9 cellular contexts compared by ENCODE assay signal in genomic region chr1:152870831-152871730, GRCh38. TPM values are rescaled to one million over a fixed set of nuclear protein-coding genes. Genes with fewer than 3 reads are reported as not detected.
DNase-seq lines count a peak whose midpoint lies in the region; ATAC-seq lines count a peak whose summit lies in the region.
"Had no signal": no experiment of that assay in that cellular context is flagged by ENCODE, and none has a peak within 500 bp of the region (broad histone marks: within the 10 kb centered on the region; RNA-seq: fewer than 3 reads in every experiment).

No MANE protein-coding gene starts in this region.

- no peaks in the 10 kb centered on the region for H3K36me3 Mint-ChIP-seq in activated naive CD4-positive, alpha-beta T cell treated with anti-CD3 and anti-CD28 coated beads for 36 hours (ENCODE audit: low read depth)
- no peaks in the 10 kb centered on the region for H3K36me3 Mint-ChIP-seq in activated naive CD4-positive, alpha-beta T cell treated with anti-CD3 and anti-CD28 coated beads, Interleukin-2, amount 10 ng/mL, durations not matched to agents 7 days and 5 days
- no peaks in the 10 kb centered on the region for H3K36me3 Mint-ChIP-seq in CD8-positive, alpha-beta memory T cell

- peaks cover 3% of the 10 kb centered on the region for H3K27me3 Mint-ChIP-seq in activated naive CD4-positive, alpha-beta T cell treated with anti-CD3 and anti-CD28 coated beads for 36 hours (ENCODE audit: low read depth)
- no peaks in the 10 kb centered on the region for H3K27me3 Mint-ChIP-seq in activated naive CD4-positive, alpha-beta T cell treated with anti-CD3 and anti-CD28 coated beads, Interleukin-2, amount 10 ng/mL, durations not matched to agents 7 days and 5 days
- peaks cover 5 to 29% of the 10 kb centered on the region in 2 donors for H3K27me3 Mint-ChIP-seq in CD8-positive, alpha-beta memory T cell

- H3K27ac ChIP-seq in CD8-positive, alpha-beta memory T cell (ENCODE audit: low read depth, low read length) = no peak overlapping the region

- intact Hi-C loops in activated naive CD4-positive, alpha-beta T cell treated with anti-CD3 and anti-CD28 coated beads for 36 hours (cut with micrococcal nuclease) = no loop called here

- H3K27ac Mint-ChIP-seq in activated naive CD4-positive, alpha-beta T cell treated with anti-CD3 and anti-CD28 coated beads for 36 hours = no peak overlapping the region
- no peak overlapping the region for H3K27ac Mint-ChIP-seq in activated naive CD4-positive, alpha-beta T cell treated with anti-CD3 and anti-CD28 coated beads, Interleukin-2, amount 10 ng/mL, durations not matched to agents 7 days and 5 days
- H3K27ac Mint-ChIP-seq in CD8-positive, alpha-beta memory T cell = no peak overlapping the region

- H3K4me3 ChIP-seq in CD8-positive, alpha-beta memory T cell (ENCODE audit: low read length) = no peak overlapping the region

- H3K9me3 ChIP-seq in CD8-positive, alpha-beta memory T cell (ENCODE audit: low read length) = no peaks in the 10 kb centered on the region

- no peak overlapping the region for H3K4me3 Mint-ChIP-seq in activated naive CD4-positive, alpha-beta T cell treated with anti-CD3 and anti-CD28 coated beads for 36 hours
- H3K4me3 Mint-ChIP-seq in activated naive CD4-positive, alpha-beta T cell treated with anti-CD3 and anti-CD28 coated beads, Interleukin-2, amount 10 ng/mL, durations not matched to agents 7 days and 5 days = no peak overlapping the region
- H3K4me3 Mint-ChIP-seq in CD8-positive, alpha-beta memory T cell = no peak overlapping the region

- no peaks in the 10 kb centered on the region for H3K4me1 Mint-ChIP-seq in activated naive CD4-positive, alpha-beta T cell treated with anti-CD3 and anti-CD28 coated beads for 36 hours (ENCODE audit: low read depth)
- H3K4me1 Mint-ChIP-seq in activated naive CD4-positive, alpha-beta T cell treated with anti-CD3 and anti-CD28 coated beads, Interleukin-2, amount 10 ng/mL, durations not matched to agents 7 days and 5 days = no peaks in the 10 kb centered on the region
- no peaks in the 10 kb centered on the region for H3K4me1 Mint-ChIP-seq in CD8-positive, alpha-beta memory T cell

- POLR2A ChIA-PET in CD8-positive, alpha-beta memory T cell (lab: Charles Lee) = no interaction called here

- CTCF ChIA-PET in activated naive CD4-positive, alpha-beta T cell treated with anti-CD3 and anti-CD28 coated beads for 36 hours (lab: Charles Lee) = interaction anchor here (0.6 to 1.6 kb wide), 11 partner anchors 8 to 419 kb away, joined by 3 to 7 read pairs (median 3); no protein-coding TSS in a partner anchor
- CTCF ChIA-PET in activated naive CD4-positive, alpha-beta T cell treated with anti-CD3 and anti-CD28 coated beads, Interleukin-2, amount 10 ng/mL, durations not matched to agents 7 days and 5 days (lab: Charles Lee) = interaction anchor here (1.0 to 2.0 kb wide), 4 partner anchors 173 to 406 kb away, joined by 3 to 5 read pairs (median 3); partner anchors contain the start of genes LCE2A and LELP1
- CTCF ChIA-PET in CD8-positive, alpha-beta memory T cell (lab: Charles Lee) = no interaction called here

- no peaks in the 10 kb centered on the region for H3K36me3 ChIP-seq in CD8-positive, alpha-beta memory T cell (ENCODE audit: insufficient read depth, low read length)

- no peaks in the 10 kb centered on the region for H3K4me1 ChIP-seq in CD8-positive, alpha-beta memory T cell (ENCODE audit: insufficient read depth, low read length)

- no peaks in the 10 kb centered on the region for H3K27me3 ChIP-seq in CD8-positive, alpha-beta memory T cell (ENCODE audit: insufficient read depth, low read length, poor library complexity, severe bottlenecking)

- ATAC-seq in esophagus mucosa (peak; percentile 73), GM18519 (IDR thresholded peaks at IDR 0.05; ENCODE audit: low FRiP score, unreplicated experiment) (no peak), GM21423 (IDR thresholded peaks at IDR 0.05; ENCODE audit: unreplicated experiment) (no peak)

- no peaks in the 10 kb centered on the region for H3K9me3 Mint-ChIP-seq in activated naive CD4-positive, alpha-beta T cell treated with anti-CD3 and anti-CD28 coated beads for 36 hours
- H3K9me3 Mint-ChIP-seq in activated naive CD4-positive, alpha-beta T cell treated with anti-CD3 and anti-CD28 coated beads, Interleukin-2, amount 10 ng/mL, durations not matched to agents 7 days and 5 days = no peaks in the 10 kb centered on the region
- H3K9me3 Mint-ChIP-seq in CD8-positive, alpha-beta memory T cell = no peaks in the 10 kb centered on the region

- peak; percentile 14 for DNase-seq in activated naive CD4-positive, alpha-beta T cell treated with anti-CD3 and anti-CD28 coated beads for 36 hours
- no peak for DNase-seq in activated naive CD4-positive, alpha-beta T cell treated with anti-CD3 and anti-CD28 coated beads, Interleukin-2, amount 10 ng/mL, durations not matched to agents 7 days and 5 days
- DNase-seq in NCI-H2107 treated with DMSO at 0.1 percent for 48 hours (lab: John Stamatoyannopoulos, UW; ENCODE audit: unreplicated experiment) = peak; percentile 21
- DNase-seq in activated CD4-positive, CD25-positive, alpha-beta regulatory T cell (lab: John Stamatoyannopoulos, UW) = no peak
- DNase-seq in CD8-positive, alpha-beta memory T cell = no peak

RNA-seq across cellular contexts. Expression of gene SMCP, which starts 7.0 kb away (rescaled TPM):
- total RNA-seq in activated naive CD4-positive, alpha-beta T cell treated with anti-CD3 and anti-CD28 coated beads for 36 hours = not detected
- total RNA-seq in esophagus mucosa = not detected
- total RNA-seq in CD8-positive, alpha-beta memory T cell = not detected
- polyA plus RNA-seq in CD8-positive, alpha-beta memory T cell = not detected
- total RNA-seq: pulmonary artery endothelial cell had no signal

RNA-seq across cellular contexts. Expression of gene LCE7A, which starts 11.3 kb away (rescaled TPM):
- not detected for total RNA-seq in activated naive CD4-positive, alpha-beta T cell treated with anti-CD3 and anti-CD28 coated beads for 36 hours
- total RNA-seq in esophagus mucosa = not detected
- not detected for total RNA-seq in CD8-positive, alpha-beta memory T cell
- polyA plus RNA-seq in CD8-positive, alpha-beta memory T cell = not detected
- total RNA-seq: pulmonary artery endothelial cell had no signal

RNA-seq across cellular contexts. Expression of gene LCE6A, which starts 28.4 kb away (rescaled TPM):
- not detected for total RNA-seq in activated naive CD4-positive, alpha-beta T cell treated with anti-CD3 and anti-CD28 coated beads for 36 hours
- total RNA-seq in esophagus mucosa = not detected
- total RNA-seq in CD8-positive, alpha-beta memory T cell = not detected
- not detected for polyA plus RNA-seq in CD8-positive, alpha-beta memory T cell
- total RNA-seq: pulmonary artery endothelial cell had no signal

RNA-seq across cellular contexts. Expression of gene IVL, which starts 37.3 kb away (rescaled TPM):
- total RNA-seq in activated naive CD4-positive, alpha-beta T cell treated with anti-CD3 and anti-CD28 coated beads for 36 hours = not detected
- total RNA-seq in esophagus mucosa = 145 TPM
- total RNA-seq in CD8-positive, alpha-beta memory T cell = not detected
- polyA plus RNA-seq in CD8-positive, alpha-beta memory T cell = not detected

RNA-seq across cellular contexts. Expression of gene LCE1A, which starts 43.8 kb away (rescaled TPM):
- not detected for total RNA-seq in activated naive CD4-positive, alpha-beta T cell treated with anti-CD3 and anti-CD28 coated beads for 36 hours
- total RNA-seq in esophagus mucosa = not detected
- total RNA-seq in CD8-positive, alpha-beta memory T cell = not detected
- not detected for polyA plus RNA-seq in CD8-positive, alpha-beta memory T cell
- total RNA-seq: pulmonary artery endothelial cell had no signal

Comparison
In these comparisons a context has a peak if more than half of its experiments do, and no peak if none do; other contexts are left out.
1. DNase-seq: peak in activated naive CD4-positive, alpha-beta T cell treated with anti-CD3 and anti-CD28 coated beads for 36 hours (single experiment) and NCI-H2107 treated with DMSO at 0.1 percent for 48 hours (single experiment); none in activated naive CD4-positive, alpha-beta T cell treated with anti-CD3 and anti-CD28 coated beads, Interleukin-2, amount 10 ng/mL, durations not matched to agents 7 days and 5 days (single experiment), activated CD4-positive, CD25-positive, alpha-beta regulatory T cell (0 of 4) and CD8-positive, alpha-beta memory T cell (0 of 5).